Comparison of ENCODE assay signal across 26 cellular contexts in genomic region chr4:77787969-77788368, GRCh38.
"Had no signal": no experiment of that assay in that cellular context is flagged by ENCODE, and none has a peak within 500 bp of the region (broad histone marks: within the 10 kb centered on the region; RNA-seq: fewer than 3 reads in every experiment).

No MANE protein-coding gene starts in this region.

- H3K9me3 Mint-ChIP-seq: activated CD4-positive, alpha-beta memory T cell treated with anti-CD3 and anti-CD28 coated beads for 36 hours; activated CD4-positive, alpha-beta T cell treated with anti-CD3 and anti-CD28 coated beads, Interleukin-2, amount 10 ng/mL, durations not matched to agents 7 days and 5 days; activated T-cell treated with anti-CD3 and anti-CD28 coated beads, Interleukin-2, amount 50 U/mL, for 4 hours; T-helper 1 cell treated with Interleukin-12 subunit alpha and Interleukin-12 subunit beta and Interleukin-4 antibody, amounts not matched to agents 30 μg/mL and 1 μg/mL, for 36 hours had no signal

- H3K4me3 Mint-ChIP-seq: activated CD4-positive, alpha-beta memory T cell treated with anti-CD3 and anti-CD28 coated beads for 36 hours; activated CD4-positive, alpha-beta T cell treated with anti-CD3 and anti-CD28 coated beads, Interleukin-2, amount 10 ng/mL, durations not matched to agents 7 days and 5 days; activated T-cell treated with anti-CD3 and anti-CD28 coated beads, Interleukin-2, amount 50 U/mL, for 4 hours; T-helper 1 cell treated with Interleukin-12 subunit alpha and Interleukin-12 subunit beta and Interleukin-4 antibody, amounts not matched to agents 30 μg/mL and 1 μg/mL, for 36 hours had no signal

- H3K4me3 ChIP-seq: Peyer's patch, SJCRH30 had no signal

- ATAC-seq: activated T-cell treated with anti-CD3 and anti-CD28 coated beads, Interleukin-2, amount 50 U/mL, for 4 hours; SK-N-SH treated with all-trans-retinoic acid at 6 μM for 48 hours had no signal

- H3K27ac Mint-ChIP-seq: activated CD4-positive, alpha-beta memory T cell treated with anti-CD3 and anti-CD28 coated beads for 36 hours; activated CD4-positive, alpha-beta T cell treated with anti-CD3 and anti-CD28 coated beads, Interleukin-2, amount 10 ng/mL, durations not matched to agents 7 days and 5 days; T-helper 1 cell treated with Interleukin-12 subunit alpha and Interleukin-12 subunit beta and Interleukin-4 antibody, amounts not matched to agents 30 μg/mL and 1 μg/mL, for 36 hours had no signal

- H3K9me3 ChIP-seq: Peyer's patch, SJCRH30 had no signal

- DNase-seq: activated CD4-positive, alpha-beta memory T cell treated with anti-CD3 and anti-CD28 coated beads for 36 hours; activated CD4-positive, alpha-beta T cell treated with anti-CD3 and anti-CD28 coated beads, Interleukin-2, amount 10 ng/mL, durations not matched to agents 7 days and 5 days; activated CD4-positive, CD25-positive, alpha-beta regulatory T cell; activated CD8-positive, alpha-beta memory T cell treated with anti-CD3 and anti-CD28 coated beads for 24 hours; activated effector memory CD4-positive, alpha-beta T cell treated with anti-CD3 and anti-CD28 coated beads, Interleukin-2, amount 50 U/mL, for 16 hours; activated naive CD4-positive, alpha-beta T cell treated with Interleukin-2 at 50 U/mL for 16 hours; activated T-cell treated with anti-CD3 and anti-CD28 coated beads, Interleukin-2, amount 50 U/mL, for 4 hours; aorta; central memory CD4-positive, alpha-beta T cell; Karpas-422; NCI-H1105 treated with DMSO at 0.1 percent for 48 hours; NCI-H1436 treated with DMSO at 0.1 percent for 48 hours; NCI-H187; NCI-H2081; NCI-H446; NCI-H524; Peyer's patch; Right ventricle myocardium superior; SJCRH30; SW 1271; T-helper 9 cell had no signal

- H3K27me3 ChIP-seq: Peyer's patch, SJCRH30 had no signal

- FAIRE-seq: bronchial epithelial cell, TTC549 had no signal

- H3K27me3 Mint-ChIP-seq: activated CD4-positive, alpha-beta memory T cell treated with anti-CD3 and anti-CD28 coated beads for 36 hours; activated CD4-positive, alpha-beta T cell treated with anti-CD3 and anti-CD28 coated beads, Interleukin-2, amount 10 ng/mL, durations not matched to agents 7 days and 5 days had no signal

- H3K4me1 ChIP-seq: SJCRH30 had no signal

- H3K27ac ChIP-seq: Peyer's patch, RWPE1, SJCRH30 had no signal

- H3K36me3 ChIP-seq: Peyer's patch, SJCRH30 had no signal
